12 cellular contexts compared by ENCODE assay signal in genomic region chr20:36355469-36356171, GRCh38.
"Had no signal": no experiment of that assay in that cellular context is flagged by ENCODE, and none has a peak within 500 bp of the region (broad histone marks: within the 10 kb centered on the region; RNA-seq: fewer than 3 reads in every experiment).

No MANE protein-coding gene starts in this region.

- ATAC-seq: activated CD8-positive, alpha-beta memory T cell treated with anti-CD3 and anti-CD28 coated beads, Interleukin-2, amount 10 ng/mL, durations not matched to agents 7 days and 5 days; effector memory CD8-positive, alpha-beta T cell; naive thymus-derived CD8-positive, alpha-beta T cell; stimulated activated naive B cell treated with anti-CD40 and anti-IgM and Interleukin-4, amounts not matched to agents 10 μg/mL and 1 μg/mL and 100 μg/mL, for 72 hours had no signal

- H3K36me3 ChIP-seq: tibial artery had no signal

- H3K4me1 ChIP-seq: tibial artery had no signal

- H3K4me3 ChIP-seq: tibial artery had no signal

- H3K27ac ChIP-seq: epithelial cell of prostate, tibial artery had no signal

- H3K9me3 ChIP-seq: tibial artery had no signal

- DNase-seq: activated CD4-positive, alpha-beta memory T cell treated with anti-CD3 and anti-CD28 coated beads for 36 hours; activated CD8-positive, alpha-beta memory T cell treated with anti-CD3 and anti-CD28 coated beads, Interleukin-2, amount 10 ng/mL, durations not matched to agents 7 days and 5 days; activated naive CD4-positive, alpha-beta T cell treated with anti-CD3 and anti-CD28 coated beads, Interleukin-2, amount 10 ng/mL, durations not matched to agents 7 days and 5 days; activated T-cell treated with anti-CD3 and anti-CD28 coated beads, Interleukin-2, amount 50 U/mL, for 1 hour; dermis blood vessel endothelial cell; effector memory CD8-positive, alpha-beta T cell; head of caudate nucleus; mesenchymal stem cell; naive thymus-derived CD8-positive, alpha-beta T cell; stimulated activated naive B cell treated with anti-CD40 and anti-IgM and Interleukin-4, amounts not matched to agents 10 μg/mL and 1 μg/mL and 100 μg/mL, for 72 hours; tibial artery had no signal
